Comparison of ENCODE assay signal across 8 cellular contexts in the genomic region with DNA sequence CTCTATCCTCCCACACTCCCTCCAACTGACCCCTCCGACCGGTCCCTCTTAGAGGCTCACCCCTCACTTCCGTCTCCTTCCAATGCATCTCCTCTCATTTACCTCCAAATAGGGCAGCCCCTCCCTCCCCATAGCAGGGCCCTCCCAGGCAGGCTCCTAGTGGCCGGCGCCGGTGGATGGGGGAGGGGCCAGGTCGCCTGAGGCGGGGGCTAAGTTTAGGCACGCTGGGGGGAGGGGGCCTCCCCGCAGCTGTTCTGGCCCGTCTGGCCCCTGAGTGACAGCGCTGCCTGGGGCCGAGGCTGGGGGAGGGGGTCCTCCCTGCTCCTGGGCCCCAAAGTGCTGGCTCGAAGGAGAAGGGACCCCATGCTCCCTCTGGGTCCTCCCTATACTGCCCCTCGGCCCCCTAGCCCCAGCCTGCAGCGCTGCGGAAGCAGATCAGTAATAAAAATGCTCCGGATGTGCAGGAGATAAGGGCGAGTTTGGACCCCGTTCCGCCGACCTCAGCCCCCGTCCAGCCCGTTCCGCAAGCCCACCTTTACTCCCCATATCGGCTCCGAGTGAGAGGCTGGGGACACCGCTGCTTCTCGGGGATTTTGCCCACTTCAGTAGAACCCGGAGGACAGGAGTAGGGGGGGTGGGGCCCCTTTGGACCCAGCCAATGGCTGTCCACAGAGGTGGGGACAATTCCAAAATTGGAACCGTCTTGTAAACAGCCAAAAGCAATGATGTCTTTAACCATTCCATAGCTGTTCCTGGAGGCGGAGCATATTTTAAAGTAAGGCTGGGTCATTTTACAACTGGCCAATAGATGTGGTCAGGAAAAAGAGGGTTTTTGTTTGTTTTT. TPM values are rescaled to one million over a fixed set of nuclear protein-coding genes. Genes with fewer than 3 reads are reported as not detected.
A peak's percentile ranks its signal among the peaks of the same experiment; 100 is the strongest.
DNase-seq lines count a peak whose midpoint lies in the region; ATAC-seq, FAIRE-seq and TF ChIP-seq lines count a peak whose summit lies in the region.

No MANE protein-coding gene starts in this region.

- H3K36me3 Mint-ChIP-seq in activated CD4-positive, alpha-beta memory T cell treated with anti-CD3 and anti-CD28 coated beads, Interleukin-2, amount 10 ng/mL, durations not matched to agents 7 days and 5 days (ENCODE audit: low read depth), result no peaks in the 10 kb centered on the region
- H3K36me3 Mint-ChIP-seq in T-helper 17 cell (ENCODE audit: low read depth), result no peaks in the 10 kb centered on the region

- peak overlapping the region; percentile 70 for H3K27ac ChIP-seq in left ventricle myocardium inferior (replicated peaks)

- POLR2A ChIA-PET in activated CD4-positive, alpha-beta memory T cell treated with anti-CD3 and anti-CD28 coated beads, Interleukin-2, amount 10 ng/mL, durations not matched to agents 7 days and 5 days (lab: Charles Lee), result no interaction called here

- CTCF ChIA-PET in activated CD4-positive, alpha-beta memory T cell treated with anti-CD3 and anti-CD28 coated beads, Interleukin-2, amount 10 ng/mL, durations not matched to agents 7 days and 5 days (lab: Charles Lee), result interaction anchor here (0.9 to 4.9 kb wide), 3 partner anchors 7 to 66 kb away, joined by 3 to 42 read pairs (median 5); no protein-coding TSS in a partner anchor

- peak overlapping the region; percentile 68 for H3K4me3 Mint-ChIP-seq in activated CD4-positive, alpha-beta memory T cell treated with anti-CD3 and anti-CD28 coated beads, Interleukin-2, amount 10 ng/mL, durations not matched to agents 7 days and 5 days
- no peak overlapping the region for H3K4me3 Mint-ChIP-seq in T-helper 17 cell

- ATAC-seq in GM21529 (IDR thresholded peaks at IDR 0.05; ENCODE audit: unreplicated experiment) (peak; percentile 35), HG03439 (IDR thresholded peaks at IDR 0.05; ENCODE audit: unreplicated experiment) (no peak), GM18873 (IDR thresholded peaks at IDR 0.05; ENCODE audit: low FRiP score, unreplicated experiment) (no peak), T-helper 17 cell (no peak)

- H3K27me3 ChIP-seq in left ventricle myocardium inferior (ENCODE audit: low read depth), result peaks cover 8% of the 10 kb centered on the region

- no peaks in the 10 kb centered on the region for H3K36me3 ChIP-seq in left ventricle myocardium inferior

- TF ChIP-seq CTCF in left ventricle myocardium inferior (IDR thresholded peaks at IDR 0.05; ENCODE audit: borderline replicate concordance) (no peak), retinal pigment epithelial cell (conservative IDR thresholded peaks at IDR 0.05; ENCODE audit: low read depth, low read length) (no peak)

- peaks cover 30% of the 10 kb centered on the region for H3K4me1 Mint-ChIP-seq in activated CD4-positive, alpha-beta memory T cell treated with anti-CD3 and anti-CD28 coated beads, Interleukin-2, amount 10 ng/mL, durations not matched to agents 7 days and 5 days
- peaks cover 20% of the 10 kb centered on the region for H3K4me1 Mint-ChIP-seq in T-helper 17 cell

- peaks cover 34% of the 10 kb centered on the region for H3K27me3 Mint-ChIP-seq in activated CD4-positive, alpha-beta memory T cell treated with anti-CD3 and anti-CD28 coated beads, Interleukin-2, amount 10 ng/mL, durations not matched to agents 7 days and 5 days
- H3K27me3 Mint-ChIP-seq in T-helper 17 cell, result peaks cover 4% of the 10 kb centered on the region

- H3K4me1 ChIP-seq in left ventricle myocardium inferior, result peaks cover 38% of the 10 kb centered on the region

- H3K9me3 ChIP-seq in left ventricle myocardium inferior (replicated peaks) (no peaks in the 10 kb centered on the region), T-helper 17 cell (ENCODE audit: control insufficient read depth, low read length, poor library complexity, severe bottlenecking) (no peaks in the 10 kb centered on the region)

- no peaks in the 10 kb centered on the region for H3K9me3 Mint-ChIP-seq in activated CD4-positive, alpha-beta memory T cell treated with anti-CD3 and anti-CD28 coated beads, Interleukin-2, amount 10 ng/mL, durations not matched to agents 7 days and 5 days

- DNase-seq in activated CD4-positive, alpha-beta memory T cell treated with anti-CD3 and anti-CD28 coated beads, Interleukin-2, amount 10 ng/mL, durations not matched to agents 7 days and 5 days, result no peak
- DNase-seq in left ventricle myocardium inferior, result peak; percentile 63
- no peak for DNase-seq in retinal pigment epithelial cell (ENCODE audit: low read depth)
- no peak for DNase-seq in T-helper 17 cell

- intact Hi-C loops in left ventricle myocardium inferior (cut with micrococcal nuclease), result no loop called here

- H3K27ac Mint-ChIP-seq in activated CD4-positive, alpha-beta memory T cell treated with anti-CD3 and anti-CD28 coated beads, Interleukin-2, amount 10 ng/mL, durations not matched to agents 7 days and 5 days, result no peak overlapping the region
- H3K27ac Mint-ChIP-seq in T-helper 17 cell, result no peak overlapping the region

- peak; percentile 99 for FAIRE-seq in A204.1 (lab: Jason Lieb, UNC)

- H3K4me3 ChIP-seq in left ventricle myocardium inferior, result peak overlapping the region; percentile 69
- H3K4me3 ChIP-seq in retinal pigment epithelial cell (ENCODE audit: low read length), result peak overlapping the region; percentile 62

RNA-seq across cellular contexts. Expression of a gene that starts 4.0 kb away (rescaled TPM):
- total RNA-seq in activated CD4-positive, alpha-beta memory T cell treated with anti-CD3 and anti-CD28 coated beads, Interleukin-2, amount 10 ng/mL, durations not matched to agents 7 days and 5 days, result 1 to 10 TPM; 3.0 to 5.5 TPM
- 19.1 TPM for total RNA-seq in left ventricle myocardium inferior
- 1 to 10 TPM; 2.3 to 6.2 TPM for total RNA-seq in T-helper 17 cell

RNA-seq across cellular contexts. Expression of a gene that starts 5.4 kb away (rescaled TPM):
- 1 to 10 TPM; 3.5 to 4.3 TPM for total RNA-seq in activated CD4-positive, alpha-beta memory T cell treated with anti-CD3 and anti-CD28 coated beads, Interleukin-2, amount 10 ng/mL, durations not matched to agents 7 days and 5 days
- 0.19 TPM for total RNA-seq in left ventricle myocardium inferior
- total RNA-seq in T-helper 17 cell, result 1 to 10 TPM; 3.8 to 8.5 TPM

RNA-seq across cellular contexts. Expression of a gene that starts 14.4 kb away (rescaled TPM):
- total RNA-seq in activated CD4-positive, alpha-beta memory T cell treated with anti-CD3 and anti-CD28 coated beads, Interleukin-2, amount 10 ng/mL, durations not matched to agents 7 days and 5 days, result 100 to 1,000 TPM; 224 to 233 TPM
- total RNA-seq in left ventricle myocardium inferior (32.8 TPM), T-helper 17 cell (100 to 1,000 TPM in 1 of 2 donors, 10 to 100 TPM in 1; 99.7 to 101 TPM)

RNA-seq across cellular contexts. Expression of a gene that starts 25.1 kb away (rescaled TPM):
- 10 to 100 TPM; 15.3 to 16.1 TPM for total RNA-seq in activated CD4-positive, alpha-beta memory T cell treated with anti-CD3 and anti-CD28 coated beads, Interleukin-2, amount 10 ng/mL, durations not matched to agents 7 days and 5 days
- total RNA-seq in left ventricle myocardium inferior (0.33 TPM), T-helper 17 cell (1,000 to 10,000 TPM in 1 of 2 donors, 100 to 1,000 TPM in 1; 967 to 2,209 TPM)
